16 cellular contexts compared by ENCODE assay signal in genomic region chr3:71521021-71521352, GRCh38.
DNase-seq lines count a peak whose midpoint lies in the region; ATAC-seq, FAIRE-seq and TF ChIP-seq lines count a peak whose summit lies in the region.
"Had no signal": no experiment of that assay in that cellular context is flagged by ENCODE, and none has a peak within 500 bp of the region (broad histone marks: within the 10 kb centered on the region; RNA-seq: fewer than 3 reads in every experiment).

No MANE protein-coding gene starts in this region.

- H3K27ac ChIP-seq in HUES48 (ENCODE audit: low read depth, low read length) (peak overlapping the region; percentile 38), astrocyte (ENCODE audit: low read depth, low read length) (no peak overlapping the region)

- no peak for TF ChIP-seq CTCF in astrocyte (IDR thresholded peaks at IDR 0.05; ENCODE audit: insufficient read depth, low read depth, low read length)
- no peak for TF ChIP-seq CTCF in omental fat pad (IDR thresholded peaks at IDR 0.05)

- peak overlapping the region; percentile 28 for H3K4me2 ChIP-seq in astrocyte (ENCODE audit: low read length)

- H3K9me3 Mint-ChIP-seq in astrocyte (ENCODE audit: unreplicated experiment) (no peaks in the 10 kb centered on the region), naive B cell (no peaks in the 10 kb centered on the region)
- H3K9me3 Mint-ChIP-seq in stimulated activated naive B cell treated with anti-CD40 and anti-IgM and Interleukin-4, amounts not matched to agents 10 μg/mL and 1 μg/mL and 100 μg/mL, for 72 hours, result no peaks in the 10 kb centered on the region
- H3K9me3 Mint-ChIP-seq: CD8-positive, alpha-beta memory T cell had no signal

- H2AFZ ChIP-seq in astrocyte (ENCODE audit: low read depth, low read length), result no peak overlapping the region

- no peak overlapping the region for H3K4me3 ChIP-seq in HUES48 (ENCODE audit: low read depth, low read length)
- H3K4me3 ChIP-seq in astrocyte (ENCODE audit: insufficient read depth, low read depth, low read length), result no peak overlapping the region

- no peak for FAIRE-seq in astrocyte (lab: Jason Lieb, UNC)
- FAIRE-seq: H54 had no signal

- H3K27me3 ChIP-seq in HUES48 (ENCODE audit: control insufficient read depth, insufficient read depth, low read length) (no peaks in the 10 kb centered on the region), astrocyte (ENCODE audit: insufficient read depth, low read length) (no peaks in the 10 kb centered on the region)
- H3K27me3 ChIP-seq: BE2C had no signal

- H3K4me3 Mint-ChIP-seq in astrocyte (ENCODE audit: unreplicated experiment) (no peak overlapping the region), naive B cell (peak overlapping the region in 5 of 8 donors; percentile 5 to 55 (median 36))
- H3K4me3 Mint-ChIP-seq in stimulated activated naive B cell treated with anti-CD40 and anti-IgM and Interleukin-4, amounts not matched to agents 10 μg/mL and 1 μg/mL and 100 μg/mL, for 72 hours, result no peak overlapping the region
- H3K4me3 Mint-ChIP-seq: CD8-positive, alpha-beta memory T cell had no signal

- no peak overlapping the region for H3K9ac ChIP-seq in HUES48 (ENCODE audit: low read depth, low read length)
- no peak overlapping the region for H3K9ac ChIP-seq in astrocyte (ENCODE audit: low read length)

- no peaks in the 10 kb centered on the region for H4K20me1 ChIP-seq in astrocyte (ENCODE audit: insufficient read depth, low read length)

- no peak for ATAC-seq in naive B cell (ENCODE audit: low read depth in 2 of 2)
- ATAC-seq in stimulated activated naive B cell treated with anti-CD40 and anti-IgM and Interleukin-4, amounts not matched to agents 10 μg/mL and 1 μg/mL and 100 μg/mL, for 72 hours (replicated peaks), result no peak
- ATAC-seq in omental fat pad (ENCODE audit: low FRiP score), result no peak

- H3K36me3 Mint-ChIP-seq in astrocyte (ENCODE audit: low read depth, unreplicated experiment) (peaks cover 10% of the 10 kb centered on the region), naive B cell (peaks cover 5 to 16% of the 10 kb centered on the region in 2 donors)
- H3K36me3 Mint-ChIP-seq in stimulated activated naive B cell treated with anti-CD40 and anti-IgM and Interleukin-4, amounts not matched to agents 10 μg/mL and 1 μg/mL and 100 μg/mL, for 72 hours, result peaks cover 9 to 26% of the 10 kb centered on the region in 2 donors

- no peaks in the 10 kb centered on the region for H3K36me3 ChIP-seq in HUES48 (ENCODE audit: control insufficient read depth, insufficient read depth, low read length)
- peaks cover 3% of the 10 kb centered on the region for H3K36me3 ChIP-seq in astrocyte (ENCODE audit: insufficient read depth, low read length)
- H3K36me3 ChIP-seq: BE2C had no signal

- H3K9me3 ChIP-seq in HUES48 (ENCODE audit: control insufficient read depth, insufficient read depth, low read length) (no peaks in the 10 kb centered on the region), astrocyte (ENCODE audit: insufficient read depth, low read depth, low read length) (no peaks in the 10 kb centered on the region)
- H3K9me3 ChIP-seq: BE2C had no signal

- H3K79me2 ChIP-seq in astrocyte (ENCODE audit: insufficient read depth, low read length), result peaks cover 82% of the 10 kb centered on the region

- H3K27me3 Mint-ChIP-seq in astrocyte (ENCODE audit: low read depth, unreplicated experiment), result no peaks in the 10 kb centered on the region
- H3K27me3 Mint-ChIP-seq in naive B cell, result no peaks in the 10 kb centered on the region
- no peaks in the 10 kb centered on the region for H3K27me3 Mint-ChIP-seq in stimulated activated naive B cell treated with anti-CD40 and anti-IgM and Interleukin-4, amounts not matched to agents 10 μg/mL and 1 μg/mL and 100 μg/mL, for 72 hours
- H3K27me3 Mint-ChIP-seq: CD8-positive, alpha-beta memory T cell had no signal

- H3K4me1 Mint-ChIP-seq in astrocyte (ENCODE audit: low read depth, unreplicated experiment), result peaks cover 68% of the 10 kb centered on the region
- H3K4me1 Mint-ChIP-seq in naive B cell, result peaks cover 41 to 68% (median 61%) of the 10 kb centered on the region in 3 donors
- H3K4me1 Mint-ChIP-seq in stimulated activated naive B cell treated with anti-CD40 and anti-IgM and Interleukin-4, amounts not matched to agents 10 μg/mL and 1 μg/mL and 100 μg/mL, for 72 hours, result peaks cover 37 to 61% of the 10 kb centered on the region in 2 donors
- H3K4me1 Mint-ChIP-seq: CD8-positive, alpha-beta memory T cell had no signal

- H3K4me1 ChIP-seq in HUES48 (ENCODE audit: control insufficient read depth, insufficient read depth, low read length) (peaks cover 26% of the 10 kb centered on the region), astrocyte (ENCODE audit: insufficient read depth, low read length) (peaks cover 41% of the 10 kb centered on the region)
- H3K4me1 ChIP-seq: BE2C had no signal

- DNase-seq in astrocyte (ENCODE audit: low read depth) (no peak), naive B cell (no peak), NCI-H526 (lab: John Stamatoyannopoulos, UW) (no peak), omental fat pad (ENCODE audit: low spot score) (no peak)
- DNase-seq in stimulated activated naive B cell treated with anti-CD40 and anti-IgM and Interleukin-4, amounts not matched to agents 10 μg/mL and 1 μg/mL and 100 μg/mL, for 72 hours, result no peak
- no peak for DNase-seq in central memory CD4-positive, alpha-beta T cell
- DNase-seq: ACHN; BE2C; CD8-positive, alpha-beta memory T cell; MV-4-11; NCI-H1417 treated with DMSO at 0.1 percent for 48 hours; NCI-H2029; NCI-H2171 treated with DMSO at 0.1 percent for 48 hours; NCI-H510A treated with DMSO at 0.1 percent for 48 hours had no signal

- peak overlapping the region; percentile 54 for H3K27ac Mint-ChIP-seq in astrocyte (ENCODE audit: unreplicated experiment)
- H3K27ac Mint-ChIP-seq in naive B cell, result peak overlapping the region in 5 of 6 donors; percentile 17 to 86 (median 44)
- H3K27ac Mint-ChIP-seq in stimulated activated naive B cell treated with anti-CD40 and anti-IgM and Interleukin-4, amounts not matched to agents 10 μg/mL and 1 μg/mL and 100 μg/mL, for 72 hours, result peak overlapping the region; percentile 53

Comparison
In these comparisons a context has a peak if more than half of its experiments do, and no peak if none do; other contexts are left out.
1. H3K4me3 Mint-ChIP-seq: peak in naive B cell (5 of 8); none in astrocyte (single experiment) and stimulated activated naive B cell treated with anti-CD40 and anti-IgM and Interleukin-4, amounts not matched to agents 10 μg/mL and 1 μg/mL and 100 μg/mL, for 72 hours (0 of 2).
2. Peak in every context shown above with its lines, with median percentiles within 50 percentile points of each other: H3K27ac Mint-ChIP-seq.